1 cellular context compared by ENCODE assay signal in genomic region chr3:32105291-32106131, GRCh38.
TF ChIP-seq lines count a peak whose summit lies in the region.

No MANE protein-coding gene starts in this region.

TF ChIP-seq in IMR-90, 13 proteins besides CTCF, POLR2A, EP300 and RAD21 (continued from another document):
- TF ChIP-seq ELK1 (IDR thresholded peaks at IDR 0.05; ENCODE audit: borderline replicate concordance, low read depth, low read length) (no peak), MXI1 (IDR thresholded peaks at IDR 0.05; ENCODE audit: borderline replicate concordance, low read depth, low read length) (no peak), SMC3 (IDR thresholded peaks at IDR 0.05; ENCODE audit: low read depth, low read length) (no peak), NFE2L2 (IDR thresholded peaks at IDR 0.05; ENCODE audit: low read depth, low read length) (no peak)
TF ChIP-seq in IMR-90: peak in this region for 0.
